ENCODE assay signal across 1 cellular context in the genomic region with DNA sequence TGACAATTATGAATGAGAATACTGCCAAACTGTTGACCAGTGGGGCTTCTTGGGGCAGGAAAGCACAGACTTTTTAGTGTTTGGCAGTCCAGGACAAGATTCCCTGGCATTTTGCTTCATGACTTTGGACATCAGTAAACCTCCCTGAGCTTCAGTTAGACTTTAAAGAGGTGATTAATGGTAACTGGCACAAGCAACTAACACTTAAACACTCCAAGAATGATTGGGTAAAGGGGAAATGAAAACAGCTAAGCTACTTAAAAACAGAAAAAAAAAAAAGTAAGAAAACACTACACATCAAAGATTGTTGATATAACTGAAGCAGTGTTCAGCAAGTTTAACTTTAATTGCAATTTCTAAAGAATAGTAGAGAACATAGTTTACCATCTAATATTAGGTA.
A peak's percentile ranks its signal among the peaks of the same experiment; 100 is the strongest.
TF ChIP-seq lines count a peak whose summit lies in the region.

No MANE protein-coding gene starts in this region.

TF ChIP-seq in GM12878, 131 proteins besides CTCF, POLR2A, EP300 and RAD21:
- TF ChIP-seq, protein P1, sequence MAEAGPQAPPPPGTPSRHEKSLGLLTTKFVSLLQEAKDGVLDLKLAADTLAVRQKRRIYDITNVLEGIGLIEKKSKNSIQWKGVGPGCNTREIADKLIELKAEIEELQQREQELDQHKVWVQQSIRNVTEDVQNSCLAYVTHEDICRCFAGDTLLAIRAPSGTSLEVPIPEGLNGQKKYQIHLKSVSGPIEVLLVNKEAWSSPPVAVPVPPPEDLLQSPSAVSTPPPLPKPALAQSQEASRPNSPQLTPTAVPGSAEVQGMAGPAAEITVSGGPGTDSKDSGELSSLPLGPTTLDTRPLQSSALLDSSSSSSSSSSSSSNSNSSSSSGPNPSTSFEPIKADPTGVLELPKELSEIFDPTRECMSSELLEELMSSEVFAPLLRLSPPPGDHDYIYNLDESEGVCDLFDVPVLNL (IDR thresholded peaks at IDR 0.05; ENCODE audit: low read depth, low read length), result no peak
- TF ChIP-seq STAT1 (conservative IDR thresholded peaks at IDR 0.05), result no peak
- TF ChIP-seq ZNF384 (IDR thresholded peaks at IDR 0.05; ENCODE audit: borderline replicate concordance, low read depth, low read length), result peak; percentile 31; the same call in 1 of the 2 replicates
